8 cellular contexts compared by ENCODE assay signal in genomic region chr1:9537863-9538668, GRCh38. TPM values are rescaled to one million over a fixed set of nuclear protein-coding genes. Genes with fewer than 3 reads are reported as not detected.
DNase-seq lines count a peak whose midpoint lies in the region; ATAC-seq and TF ChIP-seq lines count a peak whose summit lies in the region.

No MANE protein-coding gene starts in this region.

- H3K9me3 Mint-ChIP-seq in glutamatergic neuron (ENCODE audit: unreplicated experiment) = peaks cover 4% of the 10 kb centered on the region
- H3K9me3 Mint-ChIP-seq in stimulated activated effector memory CD8-positive, alpha-beta T cell treated with anti-CD3 and anti-CD28 coated beads, Interleukin-12 subunit alpha, Interleukin-12 subunit beta, amount 100 ng/mL, for 72 hours = no peaks in the 10 kb centered on the region

- no peak overlapping the region for H3K27ac Mint-ChIP-seq in glutamatergic neuron (ENCODE audit: unreplicated experiment)
- peak overlapping the region; percentile 70 for H3K27ac Mint-ChIP-seq in stimulated activated effector memory CD8-positive, alpha-beta T cell treated with anti-CD3 and anti-CD28 coated beads, Interleukin-12 subunit alpha, Interleukin-12 subunit beta, amount 100 ng/mL, for 72 hours

- TF ChIP-seq CTCF in glutamatergic neuron (IDR thresholded peaks at IDR 0.05; ENCODE audit: partially characterized antibody, unreplicated experiment) = no peak

- no peaks in the 10 kb centered on the region for H3K36me3 Mint-ChIP-seq in glutamatergic neuron (ENCODE audit: unreplicated experiment)
- peaks cover 18% of the 10 kb centered on the region for H3K36me3 Mint-ChIP-seq in stimulated activated effector memory CD8-positive, alpha-beta T cell treated with anti-CD3 and anti-CD28 coated beads, Interleukin-12 subunit alpha, Interleukin-12 subunit beta, amount 100 ng/mL, for 72 hours

- peak overlapping the region; percentile 80 for H3K4me3 Mint-ChIP-seq in glutamatergic neuron (ENCODE audit: unreplicated experiment)
- H3K4me3 Mint-ChIP-seq in stimulated activated effector memory CD8-positive, alpha-beta T cell treated with anti-CD3 and anti-CD28 coated beads, Interleukin-12 subunit alpha, Interleukin-12 subunit beta, amount 100 ng/mL, for 72 hours = peak overlapping the region; percentile 82

- peak; percentile 7 for DNase-seq in SHP77 treated with DMSO at 0.1 percent for 48 hours (lab: John Stamatoyannopoulos, UW)
- no peak for DNase-seq in SHP77 (lab: John Stamatoyannopoulos, UW)
- DNase-seq in SW480 (ENCODE audit: low spot score) = peak; percentile 9
- no peak for DNase-seq in glutamatergic neuron
- DNase-seq in stimulated activated effector memory CD8-positive, alpha-beta T cell treated with anti-CD3 and anti-CD28 coated beads, Interleukin-12 subunit alpha, Interleukin-12 subunit beta, amount 100 ng/mL, for 72 hours (ENCODE audit: low spot score in 2 of 2) = no peak
- no peak for DNase-seq in NCI-H69 (lab: John Stamatoyannopoulos, UW)

- peaks cover 2% of the 10 kb centered on the region for H3K27me3 Mint-ChIP-seq in glutamatergic neuron (ENCODE audit: unreplicated experiment)

- peaks cover 7% of the 10 kb centered on the region for H3K4me1 Mint-ChIP-seq in glutamatergic neuron (ENCODE audit: low read depth, unreplicated experiment)
- peaks cover 36% of the 10 kb centered on the region for H3K4me1 Mint-ChIP-seq in stimulated activated effector memory CD8-positive, alpha-beta T cell treated with anti-CD3 and anti-CD28 coated beads, Interleukin-12 subunit alpha, Interleukin-12 subunit beta, amount 100 ng/mL, for 72 hours

- ATAC-seq in stimulated activated effector memory CD8-positive, alpha-beta T cell treated with anti-CD3 and anti-CD28 coated beads, Interleukin-12 subunit alpha, Interleukin-12 subunit beta, amount 100 ng/mL, for 72 hours = no peak
- ATAC-seq in GM18907 (IDR thresholded peaks at IDR 0.05; ENCODE audit: unreplicated experiment) (no peak), HG02763 (IDR thresholded peaks at IDR 0.05; ENCODE audit: unreplicated experiment) (no peak)

RNA-seq across cellular contexts. Expression of gene SLC25A33, which starts 1.2 kb away (rescaled TPM):
- 4.6 TPM for total RNA-seq in glutamatergic neuron (ENCODE audit: unreplicated experiment)

RNA-seq across cellular contexts. Expression of gene TMEM201, which starts 50.6 kb away (rescaled TPM):
- total RNA-seq in glutamatergic neuron (ENCODE audit: unreplicated experiment) = 35.1 TPM

Comparison
In these comparisons a context has a peak if more than half of its experiments do, and no peak if none do; other contexts are left out.
1. DNase-seq: peak in SHP77 treated with DMSO at 0.1 percent for 48 hours (single experiment) and SW480 (single experiment); none in SHP77 (0 of 2), glutamatergic neuron (single experiment), stimulated activated effector memory CD8-positive, alpha-beta T cell treated with anti-CD3 and anti-CD28 coated beads, Interleukin-12 subunit alpha, Interleukin-12 subunit beta, amount 100 ng/mL, for 72 hours (0 of 2) and NCI-H69 (single experiment).